32 cellular contexts compared by ENCODE assay signal in the genomic region with DNA sequence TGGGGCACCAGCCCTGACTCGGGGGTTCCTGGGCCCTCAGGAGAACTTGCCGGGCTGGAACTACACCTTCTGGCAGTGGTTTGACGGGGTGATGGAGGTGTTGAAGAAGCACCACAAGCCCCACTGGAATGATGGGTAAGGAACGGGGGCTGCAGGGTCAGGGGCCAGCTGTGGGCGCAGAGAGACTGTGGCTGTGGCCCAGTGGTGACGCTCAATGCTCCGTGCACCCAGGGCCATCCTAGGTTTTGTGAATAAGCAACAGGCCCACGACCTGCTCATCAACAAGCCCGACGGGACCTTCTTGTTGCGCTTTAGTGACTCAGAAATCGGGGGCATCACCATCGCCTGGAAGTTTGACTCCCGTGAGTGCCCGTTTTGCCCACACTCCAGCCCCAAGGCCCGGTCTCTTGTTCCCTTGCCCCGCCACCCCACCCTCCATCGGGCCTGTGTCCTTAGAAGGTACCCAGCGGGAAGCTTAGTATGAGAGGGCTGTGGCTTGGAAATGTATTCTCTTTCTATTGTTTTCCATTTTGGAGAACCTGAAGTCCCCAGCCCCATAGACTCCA. TPM values are rescaled to one million over a fixed set of nuclear protein-coding genes. Genes with fewer than 3 reads are reported as not detected.
DNase-seq lines count a peak whose midpoint lies in the region; ATAC-seq, FAIRE-seq and TF ChIP-seq lines count a peak whose summit lies in the region.
"Had no signal": no experiment of that assay in that cellular context is flagged by ENCODE, and none has a peak within 500 bp of the region (broad histone marks: within the 10 kb centered on the region; RNA-seq: fewer than 3 reads in every experiment).

No MANE protein-coding gene starts in this region.

- no peak for FAIRE-seq in D721Med (lab: Jason Lieb, UNC)
- FAIRE-seq: A549, H54, small intestine had no signal

- POLR2A ChIA-PET in CD4-positive, alpha-beta T cell (lab: Charles Lee), result interaction anchor here (1.1 kb wide), 1 partner anchor 57 kb away, joined by 3 read pairs; no protein-coding TSS in a partner anchor
- POLR2A ChIA-PET in activated CD8-positive, alpha-beta T cell treated with anti-CD3 and anti-CD28 coated beads for 36 hours (lab: Charles Lee), result interaction anchor here (0.8 to 7.8 kb wide), 3 partner anchors 11 to 95 kb away, joined by 4 to 136 read pairs (median 5); partner anchors contain the start of gene STAT5A
- POLR2A ChIA-PET in naive thymus-derived CD8-positive, alpha-beta T cell (lab: Charles Lee), result no interaction called here

- H3K27ac ChIP-seq in CD4-positive, alpha-beta T cell (ENCODE audit: low read depth, low read length), result no peak overlapping the region
- H3K27ac ChIP-seq: A549, body of pancreas, dorsolateral prefrontal cortex, heart left ventricle, HL-60, left lung, parathyroid adenoma, SK-N-MC had no signal

- peaks cover 50% of the 10 kb centered on the region for H3K4me1 Mint-ChIP-seq in activated CD4-positive, alpha-beta T cell treated with anti-CD3 and anti-CD28 coated beads, Interleukin-2, amount 10 ng/mL, durations not matched to agents 24 days and 14 days
- peaks cover 49% of the 10 kb centered on the region for H3K4me1 Mint-ChIP-seq in CD4-positive, alpha-beta T cell (ENCODE audit: low read depth)
- H3K4me1 Mint-ChIP-seq in activated CD8-positive, alpha-beta T cell treated with anti-CD3 and anti-CD28 coated beads for 36 hours (ENCODE audit: low read depth), result peaks cover 56% of the 10 kb centered on the region
- H3K4me1 Mint-ChIP-seq in naive thymus-derived CD8-positive, alpha-beta T cell, result peaks cover 21 to 51% (median 35%) of the 10 kb centered on the region in 4 donors

- no peaks in the 10 kb centered on the region for H3K27me3 Mint-ChIP-seq in activated CD4-positive, alpha-beta T cell treated with anti-CD3 and anti-CD28 coated beads, Interleukin-2, amount 10 ng/mL, durations not matched to agents 24 days and 14 days
- H3K27me3 Mint-ChIP-seq in CD4-positive, alpha-beta T cell, result no peaks in the 10 kb centered on the region
- H3K27me3 Mint-ChIP-seq in activated CD8-positive, alpha-beta T cell treated with anti-CD3 and anti-CD28 coated beads for 36 hours, result no peaks in the 10 kb centered on the region
- no peaks in the 10 kb centered on the region for H3K27me3 Mint-ChIP-seq in naive thymus-derived CD8-positive, alpha-beta T cell
- H3K27me3 Mint-ChIP-seq: CD4-positive, alpha-beta memory T cell; memory B cell; stimulated activated naive CD8-positive, alpha-beta T cell treated with anti-CD3 and anti-CD28 coated beads, Interleukin-15, Interleukin-2, amounts not matched to agents 100 ng/mL and 50 ng/mL, for 24 hours had no signal

- H3K9me3 Mint-ChIP-seq in activated CD4-positive, alpha-beta T cell treated with anti-CD3 and anti-CD28 coated beads, Interleukin-2, amount 10 ng/mL, durations not matched to agents 24 days and 14 days, result no peaks in the 10 kb centered on the region
- no peaks in the 10 kb centered on the region for H3K9me3 Mint-ChIP-seq in CD4-positive, alpha-beta T cell
- H3K9me3 Mint-ChIP-seq in activated CD8-positive, alpha-beta T cell treated with anti-CD3 and anti-CD28 coated beads for 36 hours, result no peaks in the 10 kb centered on the region
- H3K9me3 Mint-ChIP-seq in naive thymus-derived CD8-positive, alpha-beta T cell, result no peaks in the 10 kb centered on the region
- H3K9me3 Mint-ChIP-seq: memory B cell; stimulated activated naive CD8-positive, alpha-beta T cell treated with anti-CD3 and anti-CD28 coated beads, Interleukin-15, Interleukin-2, amounts not matched to agents 100 ng/mL and 50 ng/mL, for 24 hours had no signal

- no peak for TF ChIP-seq CTCF in CD4-positive, alpha-beta T cell (IDR thresholded peaks at IDR 0.05)
- no peak for TF ChIP-seq CTCF in activated CD8-positive, alpha-beta T cell treated with anti-CD3 and anti-CD28 coated beads for 36 hours (IDR thresholded peaks at IDR 0.05)
- no peak for TF ChIP-seq CTCF in D721Med (IDR thresholded peaks at IDR 0.05; ENCODE audit: insufficient read depth, missing control alignments)

- no peak for DNase-seq in activated CD4-positive, alpha-beta T cell treated with anti-CD3 and anti-CD28 coated beads, Interleukin-2, amount 10 ng/mL, durations not matched to agents 24 days and 14 days
- DNase-seq in activated CD4-positive, alpha-beta T cell treated with anti-CD3 and anti-CD28 coated beads for 4 hours, result no peak
- no peak for DNase-seq in CD4-positive, alpha-beta T cell
- DNase-seq in activated CD8-positive, alpha-beta T cell treated with anti-CD3 and anti-CD28 coated beads for 36 hours, result no peak
- DNase-seq in naive thymus-derived CD8-positive, alpha-beta T cell, result no peak
- DNase-seq in D721Med (ENCODE audit: insufficient read length, low spot score), result no peak
- DNase-seq in H4 (ENCODE audit: low spot score), result no peak
- DNase-seq: AML-193; body of pancreas; CD4-positive, alpha-beta memory T cell; cerebellar nuclear complex; dorsolateral prefrontal cortex; foreskin melanocyte; heart left ventricle; islet precursor cell; Kasumi-1; left lung; NCI-H1417; NCI-H2029; NCI-H2227 treated with DMSO at 0.1 percent for 48 hours; NCI-H526 treated with DMSO at 0.1 percent for 48 hours; NK-92 treated with Interleukin-12 subunit alpha and Interleukin-12 subunit beta, amount 100 ng/mL, for 24 hours; small intestine; tibial artery had no signal

- CTCF ChIA-PET in CD4-positive, alpha-beta T cell (lab: Charles Lee), result no interaction called here
- CTCF ChIA-PET in activated CD8-positive, alpha-beta T cell treated with anti-CD3 and anti-CD28 coated beads for 36 hours (lab: Charles Lee), result interaction anchor here (7.8 to 30.6 kb wide), 2 partner anchors 84 to 92 kb away, joined by 57 to 968 read pairs; partner anchors contain the start of gene STAT3

- no peak for ATAC-seq in CD4-positive, alpha-beta T cell (ENCODE audit: poor library complexity)
- ATAC-seq in activated CD8-positive, alpha-beta T cell treated with anti-CD3 and anti-CD28 coated beads for 36 hours, result no peak
- ATAC-seq in naive thymus-derived CD8-positive, alpha-beta T cell, result no peak
- no peak for ATAC-seq in HG02870 (IDR thresholded peaks at IDR 0.05; ENCODE audit: unreplicated experiment)
- ATAC-seq: A549, body of pancreas, heart left ventricle, left lung had no signal

- H3K9me3 ChIP-seq in CD4-positive, alpha-beta T cell (ENCODE audit: control insufficient read depth, low read length), result no peaks in the 10 kb centered on the region
- H3K9me3 ChIP-seq: A549, body of pancreas, heart left ventricle, left lung, tibial artery had no signal

- H3K4me3 Mint-ChIP-seq in activated CD4-positive, alpha-beta T cell treated with anti-CD3 and anti-CD28 coated beads, Interleukin-2, amount 10 ng/mL, durations not matched to agents 24 days and 14 days, result no peak overlapping the region
- no peak overlapping the region for H3K4me3 Mint-ChIP-seq in CD4-positive, alpha-beta T cell
- no peak overlapping the region for H3K4me3 Mint-ChIP-seq in activated CD8-positive, alpha-beta T cell treated with anti-CD3 and anti-CD28 coated beads for 36 hours
- H3K4me3 Mint-ChIP-seq in naive thymus-derived CD8-positive, alpha-beta T cell, result no peak overlapping the region
- H3K4me3 Mint-ChIP-seq: memory B cell; stimulated activated naive CD8-positive, alpha-beta T cell treated with anti-CD3 and anti-CD28 coated beads, Interleukin-15, Interleukin-2, amounts not matched to agents 100 ng/mL and 50 ng/mL, for 24 hours had no signal

- H3K27ac Mint-ChIP-seq in activated CD4-positive, alpha-beta T cell treated with anti-CD3 and anti-CD28 coated beads, Interleukin-2, amount 10 ng/mL, durations not matched to agents 24 days and 14 days, result peak overlapping the region; percentile 73
- peak overlapping the region; percentile 74 for H3K27ac Mint-ChIP-seq in CD4-positive, alpha-beta T cell
- peak overlapping the region; percentile 20 for H3K27ac Mint-ChIP-seq in activated CD8-positive, alpha-beta T cell treated with anti-CD3 and anti-CD28 coated beads for 36 hours
- peak overlapping the region in 7 of 10 donors; percentile 43 to 69 (median 63) for H3K27ac Mint-ChIP-seq in naive thymus-derived CD8-positive, alpha-beta T cell
- H3K27ac Mint-ChIP-seq: memory B cell; stimulated activated naive CD8-positive, alpha-beta T cell treated with anti-CD3 and anti-CD28 coated beads, Interleukin-15, Interleukin-2, amounts not matched to agents 100 ng/mL and 50 ng/mL, for 24 hours had no signal

- intact Hi-C loops in activated CD4-positive, alpha-beta T cell treated with anti-CD3 and anti-CD28 coated beads, Interleukin-2, amount 10 ng/mL, durations not matched to agents 24 days and 14 days (cut with micrococcal nuclease), result no loop called here
- intact Hi-C loops in CD4-positive, alpha-beta T cell (cut with DNase I, micrococcal nuclease), result no loop called here
- intact Hi-C loops in activated CD8-positive, alpha-beta T cell treated with anti-CD3 and anti-CD28 coated beads for 36 hours (cut with micrococcal nuclease), result no loop called here

- peaks cover 85% of the 10 kb centered on the region for H3K36me3 Mint-ChIP-seq in activated CD4-positive, alpha-beta T cell treated with anti-CD3 and anti-CD28 coated beads, Interleukin-2, amount 10 ng/mL, durations not matched to agents 24 days and 14 days (ENCODE audit: low read depth)
- peaks cover 91% of the 10 kb centered on the region for H3K36me3 Mint-ChIP-seq in CD4-positive, alpha-beta T cell (ENCODE audit: low read depth)
- H3K36me3 Mint-ChIP-seq in activated CD8-positive, alpha-beta T cell treated with anti-CD3 and anti-CD28 coated beads for 36 hours (ENCODE audit: low read depth), result peaks cover 80% of the 10 kb centered on the region
- H3K36me3 Mint-ChIP-seq in naive thymus-derived CD8-positive, alpha-beta T cell, result peaks cover 0 to 87% (median 22%) of the 10 kb centered on the region in 3 donors

- no peaks in the 10 kb centered on the region for H3K27me3 ChIP-seq in CD4-positive, alpha-beta T cell (ENCODE audit: control insufficient read depth, insufficient read depth, low read length)
- H3K27me3 ChIP-seq: body of pancreas, dorsolateral prefrontal cortex, heart left ventricle, left lung, tibial artery had no signal

RNA-seq across cellular contexts. Expression of gene STAT5A, which starts 19.1 kb away (rescaled TPM):
- 346 and 348 TPM in 2 replicates for total RNA-seq in activated CD4-positive, alpha-beta T cell treated with anti-CD3 and anti-CD28 coated beads, Interleukin-2, amount 10 ng/mL, durations not matched to agents 24 days and 14 days
- total RNA-seq in CD4-positive, alpha-beta T cell, result 100 to 1,000 TPM; 141 to 150 TPM
- total RNA-seq in activated CD8-positive, alpha-beta T cell treated with anti-CD3 and anti-CD28 coated beads for 36 hours, result 100 to 1,000 TPM; 163 to 190 TPM
- total RNA-seq in naive thymus-derived CD8-positive, alpha-beta T cell, result 100 to 1,000 TPM; 117 to 122 TPM
- 100 to 1,000 TPM in 1 of 3 donors, 10 to 100 TPM in 2; 59.6 to 115 (median 89.1) TPM for polyA plus RNA-seq in naive thymus-derived CD8-positive, alpha-beta T cell
- 0.35 and 0.41 TPM in 2 replicates for total RNA-seq in H4 (2014; rRNA removed; shearing (Covaris generic))

RNA-seq across cellular contexts. Expression of gene STAT5B, which starts 31.3 kb away (rescaled TPM):
- total RNA-seq in activated CD4-positive, alpha-beta T cell treated with anti-CD3 and anti-CD28 coated beads, Interleukin-2, amount 10 ng/mL, durations not matched to agents 24 days and 14 days, result 184 and 189 TPM in 2 replicates
- 100 to 1,000 TPM in 1 of 2 experiments, 10 to 100 TPM in 1; 99.4 to 104 TPM for total RNA-seq in CD4-positive, alpha-beta T cell
- 100 to 1,000 TPM; 128 to 129 TPM for total RNA-seq in activated CD8-positive, alpha-beta T cell treated with anti-CD3 and anti-CD28 coated beads for 36 hours
- total RNA-seq in naive thymus-derived CD8-positive, alpha-beta T cell, result 100 to 1,000 TPM; 137 to 149 TPM
- 10 to 100 TPM; 66.3 to 94.0 (median 82.8) TPM for polyA plus RNA-seq in naive thymus-derived CD8-positive, alpha-beta T cell
- total RNA-seq in H4 (2014; rRNA removed; shearing (Covaris generic)), result 13.7 and 25.0 TPM in 2 replicates

Comparison
In these comparisons a context has a peak if more than half of its experiments do, and no peak if none do; other contexts are left out.
1. H3K27ac Mint-ChIP-seq: peak in every context shown above with its lines; median percentile 74 in CD4-positive, alpha-beta T cell; 73 in activated CD4-positive, alpha-beta T cell treated with anti-CD3 and anti-CD28 coated beads, Interleukin-2, amount 10 ng/mL, durations not matched to agents 24 days and 14 days; 63 in naive thymus-derived CD8-positive, alpha-beta T cell; 20 in activated CD8-positive, alpha-beta T cell treated with anti-CD3 and anti-CD28 coated beads for 36 hours.
2. RNA of gene STAT5A, which starts 19.1 kb away (total RNA-seq): 346 to 348 TPM in activated CD4-positive, alpha-beta T cell treated with anti-CD3 and anti-CD28 coated beads, Interleukin-2, amount 10 ng/mL, durations not matched to agents 24 days and 14 days, 163 to 190 TPM in activated CD8-positive, alpha-beta T cell treated with anti-CD3 and anti-CD28 coated beads for 36 hours, 141 to 150 TPM in CD4-positive, alpha-beta T cell and 117 to 122 TPM in naive thymus-derived CD8-positive, alpha-beta T cell; 0.35 to 0.41 TPM in H4; every median in the first group is over 10 times any median in the second.